ENCODE assay signal across 9 cellular contexts in genomic region chr4:15703439-15703838, GRCh38. TPM values are rescaled to one million over a fixed set of nuclear protein-coding genes. Genes with fewer than 3 reads are reported as not detected.
DNase-seq lines count a peak whose midpoint lies in the region; ATAC-seq and TF ChIP-seq lines count a peak whose summit lies in the region.
"Had no signal": no experiment of that assay in that cellular context is flagged by ENCODE, and none has a peak within 500 bp of the region (broad histone marks: within the 10 kb centered on the region; RNA-seq: fewer than 3 reads in every experiment).

No MANE protein-coding gene starts in this region.

- H3K27me3 ChIP-seq in CD8-positive, alpha-beta T cell (ENCODE audit: insufficient read depth, low read length), result no peaks in the 10 kb centered on the region
- no peaks in the 10 kb centered on the region for H3K27me3 ChIP-seq in skeletal muscle satellite cell (ENCODE audit: control insufficient read depth, insufficient read depth, low read length)

- ATAC-seq in CD8-positive, alpha-beta T cell, result no peak
- no peak for ATAC-seq in activated CD8-positive, alpha-beta T cell treated with anti-CD3 and anti-CD28 coated beads for 36 hours
- no peak for ATAC-seq in GM18858 (IDR thresholded peaks at IDR 0.05; ENCODE audit: unreplicated experiment)

- CTCF ChIA-PET in CD8-positive, alpha-beta T cell (lab: Charles Lee), result no interaction called here
- CTCF ChIA-PET in activated CD8-positive, alpha-beta T cell treated with anti-CD3 and anti-CD28 coated beads for 36 hours (lab: Charles Lee), result no interaction called here

- no peaks in the 10 kb centered on the region for H3K4me1 ChIP-seq in CD8-positive, alpha-beta T cell (ENCODE audit: insufficient read depth, low read length)
- peaks cover 6% of the 10 kb centered on the region for H3K4me1 ChIP-seq in skeletal muscle satellite cell (ENCODE audit: control insufficient read depth, insufficient read depth, low read length)

- DNase-seq in CD8-positive, alpha-beta T cell, result no peak
- DNase-seq in activated CD8-positive, alpha-beta T cell treated with anti-CD3 and anti-CD28 coated beads for 36 hours, result no peak
- no peak for DNase-seq in foreskin fibroblast
- DNase-seq in stimulated activated CD4-positive, alpha-beta T cell treated with anti-CD3 and anti-CD28 coated beads, Interleukin-4, amount 100 ng/mL, for 1 hour, result no peak
- DNase-seq in NCI-H2029 (lab: John Stamatoyannopoulos, UW), result no peak
- DNase-seq in NCI-H2107 treated with DMSO at 0.1 percent for 48 hours (lab: John Stamatoyannopoulos, UW; ENCODE audit: unreplicated experiment), result no peak
- DNase-seq: GF-D8 had no signal

- intact Hi-C loops in CD8-positive, alpha-beta T cell (cut with DNase I, micrococcal nuclease), result loop anchor here in 1 of 2 experiments (2.0 kb wide), 1 partner anchor 21 kb away; no protein-coding TSS in a partner anchor
- intact Hi-C loops in activated CD8-positive, alpha-beta T cell treated with anti-CD3 and anti-CD28 coated beads for 36 hours (cut with micrococcal nuclease), result no loop called here

- no peaks in the 10 kb centered on the region for H3K9me3 ChIP-seq in CD8-positive, alpha-beta T cell (ENCODE audit: low read length)
- no peaks in the 10 kb centered on the region for H3K9me3 ChIP-seq in skeletal muscle satellite cell (replicated peaks; ENCODE audit: low read length)

- no peak overlapping the region for H3K27ac ChIP-seq in CD8-positive, alpha-beta T cell (ENCODE audit: low read depth, low read length)

- no peak overlapping the region for H3K27ac Mint-ChIP-seq in CD8-positive, alpha-beta T cell
- H3K27ac Mint-ChIP-seq in activated CD8-positive, alpha-beta T cell treated with anti-CD3 and anti-CD28 coated beads for 36 hours, result no peak overlapping the region

- peak overlapping the region; percentile 87 for H3K4me3 Mint-ChIP-seq in CD8-positive, alpha-beta T cell
- peak overlapping the region; percentile 75 for H3K4me3 Mint-ChIP-seq in activated CD8-positive, alpha-beta T cell treated with anti-CD3 and anti-CD28 coated beads for 36 hours

- POLR2A ChIA-PET in CD8-positive, alpha-beta T cell (lab: Charles Lee), result no interaction called here
- POLR2A ChIA-PET in activated CD8-positive, alpha-beta T cell treated with anti-CD3 and anti-CD28 coated beads for 36 hours (lab: Charles Lee), result interaction anchor here (0.8 to 1.0 kb wide), 2 partner anchors 9 to 52 kb away, joined by 3 read pairs; no protein-coding TSS in a partner anchor

- H3K36me3 Mint-ChIP-seq in CD8-positive, alpha-beta T cell, result no peaks in the 10 kb centered on the region
- H3K36me3 Mint-ChIP-seq in activated CD8-positive, alpha-beta T cell treated with anti-CD3 and anti-CD28 coated beads for 36 hours (ENCODE audit: low read depth), result no peaks in the 10 kb centered on the region

- no peaks in the 10 kb centered on the region for H3K9me3 Mint-ChIP-seq in CD8-positive, alpha-beta T cell
- no peaks in the 10 kb centered on the region for H3K9me3 Mint-ChIP-seq in activated CD8-positive, alpha-beta T cell treated with anti-CD3 and anti-CD28 coated beads for 36 hours

- peak overlapping the region; percentile 59 for H3K4me3 ChIP-seq in CD8-positive, alpha-beta T cell (ENCODE audit: low read depth, low read length)
- H3K4me3 ChIP-seq in foreskin fibroblast (ENCODE audit: low read depth in 1 of 2, low read length in 2 of 2), result peak overlapping the region; percentile 51 to 56
- H3K4me3 ChIP-seq in skeletal muscle satellite cell (ENCODE audit: low read length), result peak overlapping the region; percentile 74

- H3K4me1 Mint-ChIP-seq in CD8-positive, alpha-beta T cell (ENCODE audit: low read depth), result peaks cover 16% of the 10 kb centered on the region
- peaks cover 3% of the 10 kb centered on the region for H3K4me1 Mint-ChIP-seq in activated CD8-positive, alpha-beta T cell treated with anti-CD3 and anti-CD28 coated beads for 36 hours (ENCODE audit: low read depth)

- H3K4me2 ChIP-seq in skeletal muscle satellite cell (ENCODE audit: low read length), result peak overlapping the region; percentile 87

- no peak for TF ChIP-seq CTCF in CD8-positive, alpha-beta T cell (IDR thresholded peaks at IDR 0.05)
- TF ChIP-seq CTCF in activated CD8-positive, alpha-beta T cell treated with anti-CD3 and anti-CD28 coated beads for 36 hours (IDR thresholded peaks at IDR 0.05), result no peak
- TF ChIP-seq CTCF in foreskin fibroblast (IDR thresholded peaks at IDR 0.05; ENCODE audit: low read depth, low read length), result no peak

- H3K9ac ChIP-seq in skeletal muscle satellite cell (ENCODE audit: low read depth, low read length), result peak overlapping the region; percentile 79

- no peaks in the 10 kb centered on the region for H3K36me3 ChIP-seq in CD8-positive, alpha-beta T cell (ENCODE audit: insufficient read depth, low read length)
- H3K36me3 ChIP-seq in skeletal muscle satellite cell (ENCODE audit: insufficient read depth, low read length), result no peaks in the 10 kb centered on the region

- peaks cover 16% of the 10 kb centered on the region for H3K27me3 Mint-ChIP-seq in CD8-positive, alpha-beta T cell (ENCODE audit: low read depth)
- H3K27me3 Mint-ChIP-seq in activated CD8-positive, alpha-beta T cell treated with anti-CD3 and anti-CD28 coated beads for 36 hours, result peaks cover 17% of the 10 kb centered on the region

RNA-seq across cellular contexts. Expression of gene BST1, which starts 0.6 kb away (rescaled TPM):
- total RNA-seq in CD8-positive, alpha-beta T cell, result under 1 TPM; 0.43 to 0.47 TPM
- total RNA-seq in activated CD8-positive, alpha-beta T cell treated with anti-CD3 and anti-CD28 coated beads for 36 hours, result under 1 TPM; 0.20 to 0.65 TPM
- 3.8 and 4.8 TPM in 2 replicates for total RNA-seq in skeletal muscle satellite cell (2012; rRNA removed)

RNA-seq across cellular contexts. Expression of gene FAM200B, which starts 21.8 kb away (rescaled TPM):
- total RNA-seq in CD8-positive, alpha-beta T cell, result 10 to 100 TPM; 14.8 to 17.1 TPM
- total RNA-seq in activated CD8-positive, alpha-beta T cell treated with anti-CD3 and anti-CD28 coated beads for 36 hours, result 10 to 100 TPM in 1 of 2 experiments, 1 to 10 TPM in 1; 8.9 to 11.1 TPM
- 10.0 and 19.3 TPM in 2 replicates for total RNA-seq in skeletal muscle satellite cell (2012; rRNA removed)

RNA-seq across cellular contexts. Expression of gene FBXL5, which starts 48.3 kb away (rescaled TPM):
- 10 to 100 TPM; 60.4 to 61.7 TPM for total RNA-seq in CD8-positive, alpha-beta T cell
- total RNA-seq in activated CD8-positive, alpha-beta T cell treated with anti-CD3 and anti-CD28 coated beads for 36 hours, result 10 to 100 TPM; 27.5 to 32.2 TPM
- 52.0 and 56.0 TPM in 2 replicates for total RNA-seq in skeletal muscle satellite cell (2012; rRNA removed)
